In genomic region chr17:41612376-41613160, GRCh38 we compare ENCODE assay signal across 15 cellular contexts. TPM values are rescaled to one million over a fixed set of nuclear protein-coding genes. Genes with fewer than 3 reads are reported as not detected.
DNase-seq lines count a peak whose midpoint lies in the region; ATAC-seq, FAIRE-seq and TF ChIP-seq lines count a peak whose summit lies in the region.
"Not testable (repeated sequence)": the region's sequence is repeated elsewhere in the genome, so short reads cannot be mapped to it uniquely, and the experiment has no call there.
"Had no signal": no experiment of that assay in that cellular context is flagged by ENCODE, and none has a peak within 500 bp of the region (broad histone marks: within the 10 kb centered on the region; RNA-seq: fewer than 3 reads in every experiment).

Gene KRT16 (minus strand): TSS chr17:41612767. CDS start chr17:41612688, 79 bp downstream.

- 50 to 65% methylated on average over 31 of the region's 31 CpGs for WGBS in esophagus, 2 donors
- 67 to 69% methylated on average over 31 of the region's 31 CpGs for WGBS in aorta, 2 donors

- not testable (repeated sequence) for H3K4me3 ChIP-seq in ascending aorta; aorta (ENCODE audit: low read length in 2 of 2)
- H3K4me3 ChIP-seq in esophagus (ENCODE audit: low read depth in 1 of 2, low read length in 2 of 2), result peak within 1 kb of the TSS; percentile 38 to 45

- intact Hi-C loops in Calu3 (cut with micrococcal nuclease; ENCODE audit: unreplicated experiment); ascending aorta (cut with DNase I); sciatic nerve (cut with DNase I); aorta (cut with DNase I): not testable (repeated sequence)

- H3K4me3 Mint-ChIP-seq in Calu3 (ENCODE audit: low read depth, unreplicated experiment), result peak within 1 kb of the TSS; percentile 30

- TF ChIP-seq CTCF in Calu3 (IDR thresholded peaks at IDR 0.05; ENCODE audit: unreplicated experiment); ascending aorta (IDR thresholded peaks at IDR 0.05): not testable (repeated sequence)

- ATAC-seq in sciatic nerve (peak; percentile 71), aorta (ENCODE audit: low FRiP score) (peak; percentile 76)

- not testable (repeated sequence) for BruUV-seq in Calu3 (replicated peaks; lab: Mats Ljungman, UMichigan)

- peaks cover 41% of the 10 kb centered on the region for H3K4me1 Mint-ChIP-seq in Calu3 (ENCODE audit: low read depth, unreplicated experiment)

- not testable (repeated sequence) for H3K9me3 ChIP-seq in ascending aorta; esophagus (ENCODE audit: control insufficient read depth in 2 of 2, insufficient read depth in 1 of 2, low read depth in 1 of 2, low read length in 1 of 2); aorta (ENCODE audit: control insufficient read depth, low read length)

- peak; percentile 17 for FAIRE-seq in RCC 7860 (lab: Jason Lieb, UNC)

- CTCF ChIA-PET in Calu3 (lab: Charles Lee), result interaction anchor here (1.0 to 1.4 kb wide), 4 partner anchors 10 to 76 kb away, joined by 3 to 6 read pairs (median 4); partner anchors contain the start of genes EIF1 and KRT17

- peak; percentile 89 for DNase-seq in Calu3
- peak; percentile 25 for DNase-seq in HK-2 (ENCODE audit: unreplicated experiment)
- DNase-seq in RCC 7860 (ENCODE audit: low spot score), result peak; percentile 36
- DNase-seq in ascending aorta (ENCODE audit: low spot score in 2 of 2), result peak in 1 of 2 donors; percentile 74
- DNase-seq in kidney tubule cell (ENCODE audit: low spot score), result peak; percentile 20
- DNase-seq in sciatic nerve (ENCODE audit: low spot score), result not testable (repeated sequence)
- DNase-seq in aorta, result peak; percentile 67 to 75

- peaks cover 12% of the 10 kb centered on the region for H3K27me3 Mint-ChIP-seq in Calu3 (ENCODE audit: unreplicated experiment)

- H3K27ac ChIP-seq in ascending aorta, result peak within 1 kb of the TSS; percentile 34 to 57
- H3K27ac ChIP-seq in esophagus (ENCODE audit: low read depth in 2 of 2, low read length in 1 of 2), result peak within 1 kb of the TSS in 1 of 2 donors; percentile 79
- H3K27ac ChIP-seq in aorta (ENCODE audit: low read depth in 1 of 2, low read length in 2 of 2), result not testable (repeated sequence)

- not testable (repeated sequence) for H3K27me3 ChIP-seq in ascending aorta; esophagus (ENCODE audit: control insufficient read depth in 1 of 2, insufficient read depth in 2 of 2, low read length in 2 of 2); aorta (ENCODE audit: control insufficient read depth in 1 of 2, insufficient read depth in 2 of 2, low read length in 1 of 2)

- not testable (repeated sequence) for H3K36me3 ChIP-seq in ascending aorta; esophagus (ENCODE audit: control insufficient read depth in 2 of 2, insufficient read depth in 2 of 2, low read length in 1 of 2); aorta (ENCODE audit: control insufficient read depth in 1 of 2, insufficient read depth in 2 of 2, low read length in 1 of 2)

- peaks cover 11% of the 10 kb centered on the region for H3K36me3 Mint-ChIP-seq in Calu3 (ENCODE audit: insufficient read depth, unreplicated experiment)

- H3K4me1 ChIP-seq in ascending aorta; esophagus (ENCODE audit: control insufficient read depth in 2 of 2, insufficient read depth in 2 of 2, low read length in 1 of 2); aorta (ENCODE audit: control insufficient read depth in 1 of 2, insufficient read depth in 2 of 2, low read length in 2 of 2): not testable (repeated sequence)

- H3K27ac Mint-ChIP-seq in Calu3 (ENCODE audit: unreplicated experiment), result peak within 1 kb of the TSS; percentile 42

- not testable (repeated sequence) for H3K9me3 Mint-ChIP-seq in Calu3 (ENCODE audit: low read depth, unreplicated experiment)

RNA-seq across cellular contexts. Expression of gene KRT16, which starts in this region (rescaled TPM):
- total RNA-seq in Calu3 (2022) (3.8 and 4.2 TPM in 2 replicates), ascending aorta (31.9 TPM), sciatic nerve (0.85 TPM), aorta (under 1 TPM; 0.30 to 0.65 TPM)
- polyA plus RNA-seq in esophagus (100 to 1,000 TPM; 413 to 534 TPM), aorta (10 to 100 TPM in 1 of 2 donors, 1 to 10 TPM in 1; 6.9 to 15.7 TPM)
- total RNA-seq: activated naive CD8-positive, alpha-beta T cell treated with anti-CD3 and anti-CD28 coated beads for 36 hours; activated T-helper 17 cell treated with anti-CD3 and anti-CD28 coated beads, Interleukin-2, amount 50 U/mL, for 72 hours; cardiac muscle cell; CD8-positive, alpha-beta T cell; dermis microvascular lymphatic vessel endothelial cell; glomerular endothelial cell; K562 had no signal

Comparison
In these comparisons a context has a peak if more than half of its experiments do, and no peak if none do; other contexts are left out.
1. RNA of gene KRT16 (polyA plus RNA-seq): 413 to 534 TPM in esophagus; 6.9 to 15.7 TPM in aorta; every median in the first group is over 10 times any median in the second.
2. Peak in ATAC-seq in sciatic nerve; RNA of the gene not detected or under 1 TPM.